In the genomic region with DNA sequence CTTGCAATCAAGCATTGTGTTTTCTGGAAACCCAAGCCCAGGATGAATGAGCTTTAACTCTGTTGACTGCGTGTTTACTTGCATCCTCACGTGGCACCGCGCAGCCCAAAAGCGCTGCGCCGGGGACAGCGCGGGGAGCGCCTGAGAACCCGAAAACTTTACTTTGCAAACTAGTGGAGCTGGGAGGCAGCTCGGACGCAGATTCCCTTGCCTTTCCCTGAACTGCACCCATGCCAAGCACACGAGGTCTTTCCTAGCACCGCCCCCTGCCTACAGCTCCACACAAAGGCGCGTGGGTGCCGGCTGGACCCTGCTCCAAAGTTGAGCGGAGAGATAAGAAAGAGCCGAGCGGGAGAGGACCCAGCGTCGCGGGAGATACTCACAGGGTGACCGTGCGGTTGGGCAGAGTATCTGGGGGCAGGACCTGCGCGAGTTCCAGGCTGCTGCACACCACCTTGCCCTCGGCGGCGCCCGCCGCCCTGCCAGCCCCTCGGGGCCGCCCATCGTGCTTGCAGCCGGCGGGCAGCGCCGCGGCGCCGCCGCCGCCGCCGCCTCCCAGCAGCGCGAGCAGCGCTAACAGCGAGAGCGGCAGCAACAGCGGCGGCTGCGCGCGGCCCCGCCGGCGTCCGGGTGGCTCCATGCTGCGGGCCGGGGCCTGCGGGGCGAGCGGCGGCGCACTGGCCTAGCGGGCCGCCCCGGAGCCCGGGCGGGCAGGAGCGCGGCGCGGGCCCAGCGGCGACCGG, we compare ENCODE assay signal across 8 cellular contexts. TPM values are rescaled to one million over a fixed set of nuclear protein-coding genes. Genes with fewer than 3 reads are reported as not detected.
DNase-seq lines count a peak whose midpoint lies in the region; ATAC-seq and TF ChIP-seq lines count a peak whose summit lies in the region.

No MANE protein-coding gene starts in this region.

- TF ChIP-seq POLR2A in suprapubic skin (IDR thresholded peaks at IDR 0.05) = no peak

- peak overlapping the region; percentile 82 for H3K27ac ChIP-seq in suprapubic skin

- H3K27me3 ChIP-seq in suprapubic skin = no peaks in the 10 kb centered on the region

- under 1% methylated on average over 49 of the region's 80 CpGs for WGBS in suprapubic skin

- H3K36me3 ChIP-seq in suprapubic skin = no peaks in the 10 kb centered on the region

- H3K9me3 ChIP-seq in suprapubic skin = no peaks in the 10 kb centered on the region

- no peak for TF ChIP-seq EP300 in suprapubic skin (IDR thresholded peaks at IDR 0.05)

- intact Hi-C loops in natural killer cell (cut with micrococcal nuclease) = loop anchor here (5.0 kb wide), 1 partner anchor 33 kb away; no protein-coding TSS in a partner anchor

- peak overlapping the region; percentile 94 for H3K27ac Mint-ChIP-seq in activated T-cell treated with anti-CD3 and anti-CD28 coated beads, Interleukin-2, amount 50 U/mL, for 24 hours
- peak overlapping the region; percentile 58 to 85 for H3K27ac Mint-ChIP-seq in natural killer cell

- peaks cover 19% of the 10 kb centered on the region for H3K4me1 ChIP-seq in suprapubic skin

- peaks cover 19% of the 10 kb centered on the region for H3K4me1 Mint-ChIP-seq in activated T-cell treated with anti-CD3 and anti-CD28 coated beads, Interleukin-2, amount 50 U/mL, for 24 hours (ENCODE audit: low read depth)
- peaks cover 26 to 29% of the 10 kb centered on the region in 2 donors for H3K4me1 Mint-ChIP-seq in natural killer cell

- peaks cover 28% of the 10 kb centered on the region for H3K27me3 Mint-ChIP-seq in activated T-cell treated with anti-CD3 and anti-CD28 coated beads, Interleukin-2, amount 50 U/mL, for 24 hours
- peaks cover 0 to 6% of the 10 kb centered on the region in 2 donors for H3K27me3 Mint-ChIP-seq in natural killer cell (ENCODE audit: low read depth in 2 of 2)

- H3K4me3 ChIP-seq in fibroblast of villous mesenchyme (ENCODE audit: low read depth, low read length) (peak overlapping the region; percentile 73), suprapubic skin (peak overlapping the region; percentile 65)

- H3K9me3 Mint-ChIP-seq in activated T-cell treated with anti-CD3 and anti-CD28 coated beads, Interleukin-2, amount 50 U/mL, for 24 hours = peaks cover 5% of the 10 kb centered on the region
- H3K9me3 Mint-ChIP-seq in natural killer cell = no peaks in the 10 kb centered on the region

- H3K36me3 Mint-ChIP-seq in activated T-cell treated with anti-CD3 and anti-CD28 coated beads, Interleukin-2, amount 50 U/mL, for 24 hours (ENCODE audit: low read depth) = peaks cover 4% of the 10 kb centered on the region
- no peaks in the 10 kb centered on the region for H3K36me3 Mint-ChIP-seq in natural killer cell

- ATAC-seq in HG02642 (IDR thresholded peaks at IDR 0.05; ENCODE audit: poor library complexity, unreplicated experiment) (peak; percentile 58), natural killer cell (peak; percentile 71 to 83 (median 74))

- peak overlapping the region; percentile 92 for H3K4me3 Mint-ChIP-seq in activated T-cell treated with anti-CD3 and anti-CD28 coated beads, Interleukin-2, amount 50 U/mL, for 24 hours
- peak overlapping the region; percentile 99 for H3K4me3 Mint-ChIP-seq in natural killer cell

- DNase-seq in ELR (ENCODE audit: low read depth) = peak; percentile 77
- DNase-seq in NCI-H345 treated with DMSO at 0.1 percent for 48 hours (lab: John Stamatoyannopoulos, UW; ENCODE audit: unreplicated experiment) = peak; percentile 24
- peak; percentile 66 for DNase-seq in activated T-cell treated with anti-CD3 and anti-CD28 coated beads, Interleukin-2, amount 50 U/mL, for 24 hours
- DNase-seq in fibroblast of villous mesenchyme (ENCODE audit: low read depth) = peak; percentile 78
- peak; percentile 33 for DNase-seq in natural killer cell
- DNase-seq in suprapubic skin (ENCODE audit: low spot score in 2 of 2) = peak in 1 of 2 donors; percentile 69
- no peak for DNase-seq in NAMALWA (ENCODE audit: low spot score)

- TF ChIP-seq CTCF in fibroblast of villous mesenchyme (IDR thresholded peaks at IDR 0.05; ENCODE audit: insufficient read depth, low read depth, low read length) (peak; percentile 9), natural killer cell (IDR thresholded peaks at IDR 0.05) (no peak), suprapubic skin (IDR thresholded peaks at IDR 0.05) (peak in 1 of 2 donors; percentile 5)

RNA-seq across cellular contexts. Expression of gene ADGRA3, which starts 0.6 kb away (rescaled TPM):
- total RNA-seq in fibroblast of villous mesenchyme (24.8 and 25.9 TPM in 2 replicates), natural killer cell (10 to 100 TPM in 1 of 3 donors, 1 to 10 TPM in 2; 5.5 to 15.8 (median 8.2) TPM), suprapubic skin (10 to 100 TPM; 10.4 to 32.2 (median 19.8) TPM)
